ENCODE assay signal across 1 cellular context in genomic region chr11:75462117-75462653, GRCh38.
A peak's percentile ranks its signal among the peaks of the same experiment; 100 is the strongest.
TF ChIP-seq lines count a peak whose summit lies in the region.

No MANE protein-coding gene starts in this region.

TF ChIP-seq in Ishikawa, 13 proteins besides CTCF, POLR2A, EP300 and RAD21 (continued from another document):
- TF ChIP-seq TCF12 (IDR thresholded peaks at IDR 0.05; ENCODE audit: low read depth) (peak; percentile 99), FOXM1 (IDR thresholded peaks at IDR 0.05; ENCODE audit: borderline replicate concordance, low read depth) (peak; percentile 97), MAX (IDR thresholded peaks at IDR 0.05) (peak; percentile 47)
